In the genomic region with DNA sequence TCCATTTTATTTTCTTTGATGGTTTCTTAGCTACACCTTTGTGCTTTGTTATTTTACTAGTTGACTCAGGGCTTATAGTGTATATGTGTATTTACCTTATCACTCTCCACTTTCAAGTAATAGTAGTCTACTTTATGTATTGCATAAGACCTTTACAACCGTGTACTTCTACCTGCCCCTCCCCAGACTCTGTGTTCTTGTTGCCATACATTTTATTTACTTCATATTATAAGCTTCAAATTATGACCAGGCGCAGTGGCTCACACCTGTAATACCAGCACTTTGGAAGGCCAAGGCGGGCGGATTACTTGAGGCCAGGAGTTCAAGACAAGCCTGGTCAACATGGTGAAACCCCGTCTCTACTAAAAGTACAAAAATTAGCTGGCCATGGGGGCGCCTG, we compare ENCODE assay signal across 33 cellular contexts. TPM values are rescaled to one million over a fixed set of nuclear protein-coding genes. Genes with fewer than 3 reads are reported as not detected.
"Had no signal": no experiment of that assay in that cellular context is flagged by ENCODE, and none has a peak within 500 bp of the region (broad histone marks: within the 10 kb centered on the region; RNA-seq: fewer than 3 reads in every experiment).

No MANE protein-coding gene starts in this region.

- H3K9ac ChIP-seq: neural progenitor cell had no signal

- FAIRE-seq: astrocyte, endothelial cell of umbilical vein, islet of Langerhans had no signal

- H3K36me3 ChIP-seq: brain microvascular endothelial cell, heart left ventricle, neural progenitor cell, right lobe of liver, upper lobe of left lung, vagina had no signal

- H3K36me3 Mint-ChIP-seq: activated naive CD4-positive, alpha-beta T cell treated with anti-CD3 and anti-CD28 coated beads, Interleukin-2, amount 10 ng/mL, durations not matched to agents 7 days and 5 days; activated naive CD8-positive, alpha-beta T cell treated with anti-CD3 and anti-CD28 coated beads, Interleukin-2, amount 10 ng/mL, durations not matched to agents 7 days and 5 days; mesothelial cell of epicardium; neural progenitor cell; stimulated activated memory B cell treated with anti-CD40 and anti-IgM and Interleukin-4, amounts not matched to agents 10 μg/mL and 1 μg/mL and 100 μg/mL, for 72 hours had no signal

- ATAC-seq: heart left ventricle; left ventricle myocardium superior; naive thymus-derived CD4-positive, alpha-beta T cell; right lobe of liver; stimulated activated memory B cell treated with anti-CD40 and anti-IgM and Interleukin-4, amounts not matched to agents 10 μg/mL and 1 μg/mL and 100 μg/mL, for 72 hours; T-cell had no signal

- H3K4me1 ChIP-seq: neural progenitor cell, right lobe of liver, upper lobe of left lung had no signal

- H3K4me1 Mint-ChIP-seq: neural progenitor cell had no signal

- H3K4me2 ChIP-seq: neural progenitor cell had no signal

- H3K9me3 Mint-ChIP-seq: activated B cell treated with CpG ODN at 0.5 μM for 24 hours; activated T-helper 1 cell treated with anti-CD3 and anti-CD28 coated beads, Interleukin-12 subunit alpha, Interleukin-12 subunit beta, Interleukin-2, Interleukin-4 antibody, amounts not matched to agents 30 ng/mL and 10 ng/mL and 1 ng/mL, durations not matched to agents 14 hours and 24 hours and 36 hours; stimulated activated naive CD8-positive, alpha-beta T cell treated with anti-CD3 and anti-CD28 coated beads, Interleukin-15, amount 100 ng/mL, for 72 hours had no signal

- H3K9me3 ChIP-seq: right lobe of liver, upper lobe of left lung, vagina had no signal

- H2AFZ ChIP-seq: neural progenitor cell had no signal

- H3K27ac Mint-ChIP-seq: activated B cell treated with CpG ODN at 0.5 μM for 24 hours; activated naive CD4-positive, alpha-beta T cell treated with anti-CD3 and anti-CD28 coated beads, Interleukin-2, amount 10 ng/mL, durations not matched to agents 7 days and 5 days; mesothelial cell of epicardium; neural progenitor cell; progenitor cell of endocrine pancreas; stimulated activated memory B cell treated with anti-CD40 and anti-IgM and Interleukin-4, amounts not matched to agents 10 μg/mL and 1 μg/mL and 100 μg/mL, for 72 hours had no signal

- H3K4me3 Mint-ChIP-seq: activated B cell treated with CpG ODN at 0.5 μM for 24 hours; mesothelial cell of epicardium; neural progenitor cell; stimulated activated memory B cell treated with anti-CD40 and anti-IgM and Interleukin-4, amounts not matched to agents 10 μg/mL and 1 μg/mL and 100 μg/mL, for 72 hours had no signal

- DNase-seq: activated B cell treated with CpG ODN at 0.5 μM for 24 hours; activated CD4-positive, alpha-beta T cell treated with anti-CD3 and anti-CD28 coated beads, Interleukin-2, amount 50 U/mL, for 1 hour; activated gamma-delta T cell; activated naive CD4-positive, alpha-beta T cell treated with anti-CD3 and anti-CD28 coated beads, Interleukin-2, amount 10 ng/mL, durations not matched to agents 7 days and 5 days; activated naive CD8-positive, alpha-beta T cell treated with anti-CD3 and anti-CD28 coated beads, Interleukin-2, amount 10 ng/mL, durations not matched to agents 7 days and 5 days; activated T-cell treated with anti-CD3 and anti-CD28 coated beads, Interleukin-2, amount 50 U/mL, for 1 hour; brain microvascular endothelial cell; heart left ventricle; left ventricle myocardium superior; mammary epithelial cell; naive thymus-derived CD4-positive, alpha-beta T cell; right lobe of liver; stimulated activated CD4-positive, alpha-beta T cell treated with anti-CD3 and anti-CD28 coated beads, Interleukin-4, amount 100 ng/mL, for 24 hours; substantia nigra; T-cell; upper lobe of left lung had no signal

- H3K27me3 ChIP-seq: right lobe of liver, upper lobe of left lung, vagina had no signal

- H3K4me3 ChIP-seq: neural progenitor cell, right lobe of liver, skin epidermis, upper lobe of left lung, vagina had no signal

- H3K27ac ChIP-seq: brain microvascular endothelial cell, heart left ventricle, neural progenitor cell, right lobe of liver, skin epidermis, upper lobe of left lung, vagina had no signal

RNA-seq across cellular contexts. Expression of a gene that starts 41.5 kb away (rescaled TPM):
- total RNA-seq: activated B cell treated with CpG ODN at 0.5 μM for 24 hours had no signal
- polyA plus RNA-seq: naive thymus-derived CD4-positive, alpha-beta T cell had no signal

RNA-seq across cellular contexts. Expression of a gene that starts 42.9 kb away (rescaled TPM):
- total RNA-seq: activated B cell treated with CpG ODN at 0.5 μM for 24 hours; activated naive CD8-positive, alpha-beta T cell treated with anti-CD3 and anti-CD28 coated beads, Interleukin-2, amount 10 ng/mL, durations not matched to agents 7 days and 5 days; activated T-helper 1 cell treated with anti-CD3 and anti-CD28 coated beads, Interleukin-12 subunit alpha, Interleukin-12 subunit beta, Interleukin-2, Interleukin-4 antibody, amounts not matched to agents 30 ng/mL and 10 ng/mL and 1 ng/mL, durations not matched to agents 14 hours and 24 hours and 36 hours; cardiac septum; endothelial cell of umbilical vein; fibroblast of lung; fibroblast of villous mesenchyme; heart left ventricle; left ventricle myocardium superior; naive thymus-derived CD4-positive, alpha-beta T cell; omental fat pad; T-cell; T-helper 2 cell treated with Interferon-gamma antibody and Interleukin-4, amounts not matched to agents 100 ng/mL and 5 ng/mL, for 36 hours had no signal
- polyA plus RNA-seq: endothelial cell of umbilical vein; fibroblast of lung; naive thymus-derived CD4-positive, alpha-beta T cell had no signal

RNA-seq across cellular contexts. Expression of a gene that starts 46.9 kb away (rescaled TPM):
- total RNA-seq: activated T-helper 1 cell treated with anti-CD3 and anti-CD28 coated beads, Interleukin-12 subunit alpha, Interleukin-12 subunit beta, Interleukin-2, Interleukin-4 antibody, amounts not matched to agents 30 ng/mL and 10 ng/mL and 1 ng/mL, durations not matched to agents 14 hours and 24 hours and 36 hours; astrocyte; endothelial cell of umbilical vein; fibroblast of lung; fibroblast of villous mesenchyme; left ventricle myocardium superior; renal cortical epithelial cell; vagina had no signal
- polyA plus RNA-seq: endothelial cell of umbilical vein, fibroblast of lung had no signal
